30 cellular contexts compared by ENCODE assay signal in the genomic region with DNA sequence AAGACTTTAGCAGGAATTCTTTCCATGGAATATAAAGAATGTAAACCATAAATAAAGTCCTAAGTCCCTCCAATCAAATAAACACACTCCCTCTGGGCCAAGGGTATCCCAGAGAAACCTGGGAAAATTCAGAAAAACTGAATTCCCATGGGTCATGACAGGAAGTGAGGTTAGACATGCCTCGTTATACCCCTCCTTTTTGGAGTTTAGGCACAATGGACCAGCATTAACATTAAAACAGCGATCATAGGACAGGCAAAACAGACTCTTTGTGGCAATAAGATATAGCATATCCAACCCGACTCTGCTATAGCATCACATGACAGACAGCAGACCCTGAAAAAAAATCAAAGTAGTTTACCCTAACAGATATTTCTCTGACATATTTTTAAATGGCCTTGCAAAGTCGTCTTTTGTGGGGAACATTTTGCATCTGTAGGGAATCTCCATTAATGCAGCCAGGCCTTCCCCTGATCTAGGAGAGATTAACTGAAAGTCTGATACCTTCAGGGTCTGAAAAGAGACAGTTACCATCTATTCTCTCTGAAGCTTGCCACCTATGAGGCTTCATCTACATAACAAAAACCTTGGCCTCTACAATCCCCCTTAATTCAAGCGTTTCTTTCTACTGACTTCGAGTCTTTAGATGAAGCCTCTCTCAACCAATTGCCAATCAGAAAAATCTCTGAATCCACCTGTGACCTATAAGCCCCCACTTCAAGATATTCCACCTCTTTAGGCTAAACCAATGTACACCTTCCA.
"Had no signal": no experiment of that assay in that cellular context is flagged by ENCODE, and none has a peak within 500 bp of the region (broad histone marks: within the 10 kb centered on the region; RNA-seq: fewer than 3 reads in every experiment).

No MANE protein-coding gene starts in this region.

- H3K36me3 ChIP-seq: ascending aorta, Peyer's patch, SJSA1 had no signal

- H3K4me3 Mint-ChIP-seq: activated CD8-positive, alpha-beta T cell treated with anti-CD3 and anti-CD28 coated beads, Interleukin-2, amount 10 ng/mL, durations not matched to agents 7 days and 5 days; activated naive CD8-positive, alpha-beta T cell treated with anti-CD3 and anti-CD28 coated beads, Interleukin-2, amount 50 U/mL, for 24 hours; central memory CD8-positive, alpha-beta T cell; T-helper 2 cell treated with Interferon-gamma antibody and Interleukin-4, amounts not matched to agents 5 μg/mL and 100 μg/mL, for 36 hours had no signal

- H3K27ac Mint-ChIP-seq: activated CD8-positive, alpha-beta T cell treated with anti-CD3 and anti-CD28 coated beads, Interleukin-2, amount 10 ng/mL, durations not matched to agents 7 days and 5 days; activated naive CD4-positive, alpha-beta T cell treated with anti-CD3 and anti-CD28 coated beads, Interleukin-2, amount 50 U/mL, for 72 hours; activated naive CD8-positive, alpha-beta T cell treated with anti-CD3 and anti-CD28 coated beads, Interleukin-2, amount 50 U/mL, for 24 hours; T-helper 2 cell treated with Interferon-gamma antibody and Interleukin-4, amounts not matched to agents 5 μg/mL and 100 μg/mL, for 36 hours had no signal

- H3K27ac ChIP-seq: ascending aorta, body of pancreas, Peyer's patch, SJSA1 had no signal

- H3K36me3 Mint-ChIP-seq: activated naive CD4-positive, alpha-beta T cell treated with anti-CD3 and anti-CD28 coated beads, Interleukin-2, amount 50 U/mL, for 72 hours had no signal

- H3K4me3 ChIP-seq: ascending aorta, body of pancreas, Peyer's patch, SJSA1 had no signal

- H3K4me1 ChIP-seq: ascending aorta, body of pancreas, Peyer's patch, SJSA1 had no signal

- ATAC-seq: activated CD8-positive, alpha-beta T cell treated with anti-CD3 and anti-CD28 coated beads, Interleukin-2, amount 10 ng/mL, durations not matched to agents 7 days and 5 days; activated naive CD4-positive, alpha-beta T cell treated with anti-CD3 and anti-CD28 coated beads, Interleukin-2, amount 50 U/mL, for 72 hours; activated naive CD8-positive, alpha-beta T cell treated with anti-CD3 and anti-CD28 coated beads, Interleukin-2, amount 50 U/mL, for 24 hours; body of pancreas; SK-N-SH treated with all-trans-retinoic acid at 6 μM for 48 hours had no signal

- DNase-seq: activated CD4-positive, alpha-beta T cell treated with anti-CD3 and anti-CD28 coated beads for 48 hours; activated CD4-positive, alpha-beta T cell treated with anti-CD3 and anti-CD28 coated beads, Interleukin-2, amount 50 U/mL, for 4 hours; activated CD4-positive, CD25-positive, alpha-beta regulatory T cell treated with anti-CD3 and anti-CD28 coated beads, Interleukin-2, amount 50 U/mL, for 72 hours; activated CD8-positive, alpha-beta memory T cell treated with anti-CD3 and anti-CD28 coated beads, Interleukin-2, amount 50 U/mL, for 48 hours; activated CD8-positive, alpha-beta T cell treated with anti-CD3 and anti-CD28 coated beads, Interleukin-2, amount 10 ng/mL, durations not matched to agents 7 days and 5 days; activated effector memory CD4-positive, alpha-beta T cell treated with anti-CD3 and anti-CD28 coated beads, Interleukin-2, amount 50 U/mL, for 16 hours; activated naive CD4-positive, alpha-beta T cell treated with Interleukin-2 at 50 U/mL for 16 hours; activated naive CD8-positive, alpha-beta T cell treated with anti-CD3 and anti-CD28 coated beads, Interleukin-2, amount 50 U/mL, for 24 hours; activated T-cell treated with anti-CD3 and anti-CD28 coated beads, Interleukin-2, amount 50 U/mL, for 1 hour; amniotic stem cell; body of pancreas; Karpas-422; MM.1S; NCI-H1105; NCI-H1436; NCI-H1694 treated with DMSO at 0.1 percent for 48 hours; NCI-H2029 treated with DMSO at 0.1 percent for 48 hours; NCI-H345; NCI-H510A treated with DMSO at 0.1 percent for 48 hours; NCI-H69; NK-92 treated with Interleukin-12 subunit alpha and Interleukin-12 subunit beta, amount 100 ng/mL, for 24 hours; Peyer's patch; SHP77; SW 1271 had no signal

- H3K27me3 ChIP-seq: ascending aorta, body of pancreas, Peyer's patch, SJSA1 had no signal

- H3K4me1 Mint-ChIP-seq: activated naive CD8-positive, alpha-beta T cell treated with anti-CD3 and anti-CD28 coated beads, Interleukin-2, amount 50 U/mL, for 24 hours; central memory CD8-positive, alpha-beta T cell had no signal

- H3K9me3 ChIP-seq: ascending aorta, body of pancreas, Peyer's patch, SJSA1 had no signal

- H3K9me3 Mint-ChIP-seq: activated naive CD4-positive, alpha-beta T cell treated with anti-CD3 and anti-CD28 coated beads, Interleukin-2, amount 50 U/mL, for 72 hours; activated naive CD8-positive, alpha-beta T cell treated with anti-CD3 and anti-CD28 coated beads, Interleukin-2, amount 50 U/mL, for 24 hours; central memory CD8-positive, alpha-beta T cell had no signal
